ENCODE assay signal across 10 cellular contexts in the genomic region with DNA sequence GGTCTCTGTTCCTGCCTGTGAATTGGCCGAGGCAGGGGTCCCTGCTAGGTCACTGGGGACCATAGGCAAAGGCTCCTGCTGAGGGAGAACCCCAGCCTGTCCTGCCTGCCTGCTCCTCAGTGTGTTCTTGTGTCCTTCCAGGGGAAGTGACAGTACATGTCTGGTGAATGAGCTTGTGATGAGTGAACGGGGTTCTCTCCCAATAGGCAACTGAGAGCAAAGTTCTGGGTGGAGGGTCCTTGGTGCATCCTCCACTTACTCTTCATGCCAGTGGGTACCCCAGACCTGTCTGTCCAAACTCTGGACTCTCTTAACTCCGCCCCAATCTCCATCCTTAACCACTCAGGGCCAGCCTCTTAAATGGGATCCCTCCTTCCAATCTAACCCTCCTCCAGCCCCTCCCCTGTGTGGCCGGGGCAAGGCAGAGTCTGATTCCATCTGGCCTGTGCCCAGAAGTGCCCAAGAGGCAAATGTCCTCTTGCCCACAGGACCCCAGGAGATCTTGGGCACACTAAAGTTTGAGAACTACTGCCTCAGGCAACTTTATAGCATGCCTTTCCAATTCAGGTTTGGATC. TPM values are rescaled to one million over a fixed set of nuclear protein-coding genes. Genes with fewer than 3 reads are reported as not detected.
DNase-seq lines count a peak whose midpoint lies in the region; ATAC-seq and TF ChIP-seq lines count a peak whose summit lies in the region.
"Had no signal": no experiment of that assay in that cellular context is flagged by ENCODE, and none has a peak within 500 bp of the region (broad histone marks: within the 10 kb centered on the region; RNA-seq: fewer than 3 reads in every experiment).

No MANE protein-coding gene starts in this region.

- no peak overlapping the region for H4K8ac ChIP-seq in neuronal stem cell (ENCODE audit: low read depth, low read length)

- CTCF ChIA-PET in CD4-positive, alpha-beta T cell (lab: Charles Lee): no interaction called here

- no peak for TF ChIP-seq CTCF in CD4-positive, alpha-beta T cell (IDR thresholded peaks at IDR 0.05)
- TF ChIP-seq CTCF in coronary artery (IDR thresholded peaks at IDR 0.05): no peak

- peak overlapping the region; percentile 90 for H3K4me3 ChIP-seq in coronary artery
- H3K4me3 ChIP-seq in neuronal stem cell (ENCODE audit: low read length in 2 of 2): no peak overlapping the region

- H3K18ac ChIP-seq in neuronal stem cell (ENCODE audit: low read length): no peak overlapping the region

- peak overlapping the region; percentile 80 for H3K27ac Mint-ChIP-seq in CD4-positive, alpha-beta T cell

- H3K23ac ChIP-seq in neuronal stem cell (ENCODE audit: low read depth, low read length, poor library complexity): no peak overlapping the region

- H2BK120ac ChIP-seq in neuronal stem cell (ENCODE audit: low read depth, low read length): no peak overlapping the region

- H3K9ac ChIP-seq in neuronal stem cell (ENCODE audit: low read depth, low read length, poor library complexity): peak overlapping the region; percentile 45

- no peak for DNase-seq in CD4-positive, alpha-beta T cell
- DNase-seq in M059J (ENCODE audit: low read depth): peak; percentile 64
- DNase-seq in coronary artery (ENCODE audit: low spot score): no peak
- no peak for DNase-seq in neuronal stem cell (ENCODE audit: low spot score)
- no peak for DNase-seq in KBM-7
- no peak for DNase-seq in NCI-H69 (lab: John Stamatoyannopoulos, UW)

- no peaks in the 10 kb centered on the region for H3K79me1 ChIP-seq in neuronal stem cell (ENCODE audit: low read depth, low read length)

- H3K4me3 Mint-ChIP-seq in CD4-positive, alpha-beta T cell: peak overlapping the region; percentile 81

- no peak overlapping the region for H2BK15ac ChIP-seq in neuronal stem cell (ENCODE audit: low read length)

- H2BK5ac ChIP-seq in neuronal stem cell (ENCODE audit: low read length): no peak overlapping the region

- peaks cover 0 to 5% of the 10 kb centered on the region in 2 donors for H3K36me3 ChIP-seq in neuronal stem cell (replicated peaks in 1 of 2; ENCODE audit: control insufficient read depth in 2 of 2, insufficient read depth in 2 of 2, low read length in 2 of 2)

- POLR2A ChIA-PET in CD4-positive, alpha-beta T cell (lab: Charles Lee): interaction anchor here (1.0 to 1.5 kb wide), 3 partner anchors 10 to 89 kb away, joined by 3 to 4 read pairs (median 4); no protein-coding TSS in a partner anchor

- H2AK5ac ChIP-seq in neuronal stem cell (ENCODE audit: low read depth, low read length): no peak overlapping the region

- no peak overlapping the region for H2BK12ac ChIP-seq in neuronal stem cell (ENCODE audit: low read length)

- H3K27ac ChIP-seq in CD4-positive, alpha-beta T cell (ENCODE audit: low read depth, low read length): no peak overlapping the region
- H3K27ac ChIP-seq in coronary artery (peak overlapping the region; percentile 81 to 90), neuronal stem cell (replicated peaks; ENCODE audit: low read length) (no peak overlapping the region)

- no peaks in the 10 kb centered on the region for H3K9me3 Mint-ChIP-seq in CD4-positive, alpha-beta T cell

- no peaks in the 10 kb centered on the region for H3K9me3 ChIP-seq in CD4-positive, alpha-beta T cell (ENCODE audit: control insufficient read depth, low read length)
- no peaks in the 10 kb centered on the region for H3K9me3 ChIP-seq in neuronal stem cell (replicated peaks in 1 of 2; ENCODE audit: control insufficient read depth in 2 of 2, insufficient read depth in 1 of 2, low read depth in 1 of 2, low read length in 2 of 2)

- no peak overlapping the region for H3K4ac ChIP-seq in neuronal stem cell (ENCODE audit: low read length)

- H3K27me3 Mint-ChIP-seq in CD4-positive, alpha-beta T cell: no peaks in the 10 kb centered on the region

- no peak for ATAC-seq in CD4-positive, alpha-beta T cell (ENCODE audit: poor library complexity)
- ATAC-seq in HG03354 (IDR thresholded peaks at IDR 0.05; ENCODE audit: poor library complexity, severe bottlenecking, unreplicated experiment) (no peak), HG02642 (IDR thresholded peaks at IDR 0.05; ENCODE audit: poor library complexity, unreplicated experiment) (no peak)
- ATAC-seq: sciatic nerve had no signal

- H3K14ac ChIP-seq in neuronal stem cell (ENCODE audit: low read length): no peak overlapping the region

- no peak overlapping the region for H4K91ac ChIP-seq in neuronal stem cell (ENCODE audit: low read depth, low read length, poor library complexity)

- no peak overlapping the region for H3K4me2 ChIP-seq in neuronal stem cell (ENCODE audit: insufficient read depth, low read length, poor library complexity, severe bottlenecking)

- in situ Hi-C loops in KBM-7 (cut with MboI; ENCODE audit: low pct_unique_long_range_greater_than_20kb, low sequenced_read_pairs): no loop called here

- H3K4me1 ChIP-seq in neuronal stem cell (ENCODE audit: control insufficient read depth in 2 of 2, insufficient read depth in 1 of 2, low read depth in 1 of 2, low read length in 2 of 2): peaks cover 0 to 8% of the 10 kb centered on the region in 2 donors

- intact Hi-C loops in CD4-positive, alpha-beta T cell (cut with DNase I, micrococcal nuclease): loop anchor here in 1 of 2 experiments (5.0 kb wide), 2 partner anchors 99 to 126 kb away; a partner anchor contains a TSS

- H3K36me3 Mint-ChIP-seq in CD4-positive, alpha-beta T cell (ENCODE audit: low read depth): peaks cover 37% of the 10 kb centered on the region

- WGBS in neuronal stem cell (ENCODE audit: extremely low coverage in 2 of 2, insufficient read length in 2 of 2, insufficient replicate concordance in 1 of 2), 2 donors: no CpG with 5 or more reads among the region's 4 CpGs

- peak overlapping the region; percentile 66 for H2AFZ ChIP-seq in neuronal stem cell (ENCODE audit: low read length)

- H3K4me1 Mint-ChIP-seq in CD4-positive, alpha-beta T cell (ENCODE audit: low read depth): peaks cover 16% of the 10 kb centered on the region

- no peaks in the 10 kb centered on the region for H3K27me3 ChIP-seq in CD4-positive, alpha-beta T cell (ENCODE audit: control insufficient read depth, insufficient read depth, low read length)
- H3K27me3 ChIP-seq in neuronal stem cell (ENCODE audit: control insufficient read depth in 3 of 3, insufficient read depth in 3 of 3, low read depth in 1 of 3, low read length in 3 of 3): peaks cover 0 to 3% (median 0%) of the 10 kb centered on the region in 3 experiments

RNA-seq across cellular contexts. Expression of a gene that starts 2.0 kb away (rescaled TPM):
- total RNA-seq in CD4-positive, alpha-beta T cell: 1 to 10 TPM; 5.4 to 5.5 TPM
- total RNA-seq in M059J (2014; rRNA removed; shearing (Covaris generic)): 1.7 and 3.4 TPM in 2 replicates
- polyA plus RNA-seq in neuronal stem cell (2013, experiment 1 of 2): 8.7 TPM
- 8.8 TPM for polyA plus RNA-seq in neuronal stem cell (2013, experiment 2 of 2)

RNA-seq across cellular contexts. Expression of a gene that starts 26.9 kb away (rescaled TPM):
- not detected for total RNA-seq in CD4-positive, alpha-beta T cell
- total RNA-seq in M059J (2014; rRNA removed; shearing (Covaris generic)): 0.10 and 1.1 TPM in 2 replicates
- 1.3 TPM for polyA plus RNA-seq in neuronal stem cell (2013, experiment 1 of 2)
- polyA plus RNA-seq in neuronal stem cell (2013, experiment 2 of 2): 1.6 TPM
- total RNA-seq: glomerular endothelial cell had no signal

RNA-seq across cellular contexts. Expression of a gene that starts 47.4 kb away (rescaled TPM):
- total RNA-seq in CD4-positive, alpha-beta T cell: 1 to 10 TPM; 7.0 to 7.5 TPM
- 110 and 111 TPM in 2 replicates for total RNA-seq in M059J (2014; rRNA removed; shearing (Covaris generic))
- 53.8 TPM for polyA plus RNA-seq in neuronal stem cell (2013, experiment 1 of 2)
- polyA plus RNA-seq in neuronal stem cell (2013, experiment 2 of 2): 52.0 TPM

Comparison
In these comparisons a context has a peak if more than half of its experiments do, and no peak if none do; other contexts are left out.
1. H3K27ac ChIP-seq: peak in coronary artery (2 of 2); none in CD4-positive, alpha-beta T cell (single experiment) and neuronal stem cell (single experiment).
2. RNA of a gene that starts 47.4 kb away (total RNA-seq): 110 to 111 TPM in M059J; 7.0 to 7.5 TPM in CD4-positive, alpha-beta T cell; every median in the first group is over 10 times any median in the second.